In genomic region chrX:19642517-19643109, GRCh38 we compare ENCODE assay signal across 18 cellular contexts.
DNase-seq lines count a peak whose midpoint lies in the region; ATAC-seq and TF ChIP-seq lines count a peak whose summit lies in the region.
"Had no signal": no experiment of that assay in that cellular context is flagged by ENCODE, and none has a peak within 500 bp of the region (broad histone marks: within the 10 kb centered on the region; RNA-seq: fewer than 3 reads in every experiment).

No MANE protein-coding gene starts in this region.

- intact Hi-C loops in activated CD4-positive, alpha-beta T cell treated with anti-CD3 and anti-CD28 coated beads, Interleukin-2, amount 10 ng/mL, durations not matched to agents 24 days and 14 days (cut with micrococcal nuclease), result loop anchor here (2.0 to 5.0 kb wide), 2 partner anchors 16 to 40 kb away; no protein-coding TSS in a partner anchor
- intact Hi-C loops in stomach (cut with DNase I; ENCODE audit: low total_unique reads), result no loop called here

- H3K36me3 Mint-ChIP-seq in activated CD4-positive, alpha-beta T cell treated with anti-CD3 and anti-CD28 coated beads, Interleukin-2, amount 10 ng/mL, durations not matched to agents 24 days and 14 days (ENCODE audit: low read depth), result peaks cover 22% of the 10 kb centered on the region
- no peaks in the 10 kb centered on the region for H3K36me3 Mint-ChIP-seq in GM23338 (ENCODE audit: low read depth)
- H3K36me3 Mint-ChIP-seq in activated T-helper 17 cell treated with anti-CD3 and anti-CD28 coated beads, Interleukin-2, amount 50 U/mL, for 72 hours (ENCODE audit: low read depth), result peaks cover 51% of the 10 kb centered on the region
- peaks cover 49% of the 10 kb centered on the region for H3K36me3 Mint-ChIP-seq in stimulated activated effector memory CD8-positive, alpha-beta T cell treated with anti-CD3 and anti-CD28 coated beads, Interleukin-12 subunit alpha, Interleukin-12 subunit beta, amount 100 ng/mL, for 72 hours

- no peaks in the 10 kb centered on the region for H4K20me1 ChIP-seq in GM23338 (replicated peaks; ENCODE audit: insufficient read depth)

- H3K27me3 Mint-ChIP-seq in activated CD4-positive, alpha-beta T cell treated with anti-CD3 and anti-CD28 coated beads, Interleukin-2, amount 10 ng/mL, durations not matched to agents 24 days and 14 days, result no peaks in the 10 kb centered on the region
- no peaks in the 10 kb centered on the region for H3K27me3 Mint-ChIP-seq in GM23338 (ENCODE audit: insufficient read depth, low read depth, poor library complexity)
- H3K27me3 Mint-ChIP-seq in activated T-helper 17 cell treated with anti-CD3 and anti-CD28 coated beads, Interleukin-2, amount 50 U/mL, for 72 hours, result no peaks in the 10 kb centered on the region

- WGBS in stomach, 5 donors, result 45 to 67% (median 55%) methylated on average over 1 of the region's 1 CpG

- H3K4me1 ChIP-seq in GM23338 (ENCODE audit: insufficient read depth) (peaks cover 25% of the 10 kb centered on the region), stomach (no peaks in the 10 kb centered on the region)

- H3K36me3 ChIP-seq in GM23338 (ENCODE audit: insufficient read depth) (no peaks in the 10 kb centered on the region), stomach (no peaks in the 10 kb centered on the region)

- peak overlapping the region; percentile 29 for H3K4me2 ChIP-seq in GM23338
- H3K4me2 ChIP-seq: smooth muscle cell had no signal

- no peaks in the 10 kb centered on the region for H3K79me2 ChIP-seq in GM23338 (replicated peaks; ENCODE audit: insufficient read depth)

- TF ChIP-seq CTCF in GM23338 (conservative IDR thresholded peaks at IDR 0.05; ENCODE audit: low read depth in 2 of 2) (no peak), stomach (IDR thresholded peaks at IDR 0.05) (no peak)

- no peaks in the 10 kb centered on the region for H3K9me3 Mint-ChIP-seq in activated CD4-positive, alpha-beta T cell treated with anti-CD3 and anti-CD28 coated beads, Interleukin-2, amount 10 ng/mL, durations not matched to agents 24 days and 14 days
- no peaks in the 10 kb centered on the region for H3K9me3 Mint-ChIP-seq in GM23338
- no peaks in the 10 kb centered on the region for H3K9me3 Mint-ChIP-seq in activated T-helper 17 cell treated with anti-CD3 and anti-CD28 coated beads, Interleukin-2, amount 50 U/mL, for 72 hours
- no peaks in the 10 kb centered on the region for H3K9me3 Mint-ChIP-seq in stimulated activated effector memory CD8-positive, alpha-beta T cell treated with anti-CD3 and anti-CD28 coated beads, Interleukin-12 subunit alpha, Interleukin-12 subunit beta, amount 100 ng/mL, for 72 hours

- no peak for TF ChIP-seq POLR2A in stomach (IDR thresholded peaks at IDR 0.05)

- no peak for TF ChIP-seq EP300 in stomach (IDR thresholded peaks at IDR 0.05)

- no peaks in the 10 kb centered on the region for H3F3A ChIP-seq in GM23338 (replicated peaks; ENCODE audit: low read depth)

- no peaks in the 10 kb centered on the region for H3K9me2 ChIP-seq in GM23338 (ENCODE audit: insufficient read depth)

- H3K27me3 ChIP-seq in GM23338 (ENCODE audit: insufficient read depth), result no peaks in the 10 kb centered on the region
- H3K27me3 ChIP-seq in stomach, result no peaks in the 10 kb centered on the region

- no peaks in the 10 kb centered on the region for H3K9me3 ChIP-seq in stomach

- H3K4me1 Mint-ChIP-seq in activated CD4-positive, alpha-beta T cell treated with anti-CD3 and anti-CD28 coated beads, Interleukin-2, amount 10 ng/mL, durations not matched to agents 24 days and 14 days, result peaks cover 13% of the 10 kb centered on the region
- peaks cover 42% of the 10 kb centered on the region for H3K4me1 Mint-ChIP-seq in GM23338
- peaks cover 12% of the 10 kb centered on the region for H3K4me1 Mint-ChIP-seq in activated T-helper 17 cell treated with anti-CD3 and anti-CD28 coated beads, Interleukin-2, amount 50 U/mL, for 72 hours
- H3K4me1 Mint-ChIP-seq in stimulated activated effector memory CD8-positive, alpha-beta T cell treated with anti-CD3 and anti-CD28 coated beads, Interleukin-12 subunit alpha, Interleukin-12 subunit beta, amount 100 ng/mL, for 72 hours, result peaks cover 22% of the 10 kb centered on the region

- ATAC-seq in GM23338 (no peak), HG03442 (IDR thresholded peaks at IDR 0.05; ENCODE audit: unreplicated experiment) (no peak)
- peak; percentile 74 for ATAC-seq in activated T-helper 17 cell treated with anti-CD3 and anti-CD28 coated beads, Interleukin-2, amount 50 U/mL, for 72 hours (replicated peaks)
- ATAC-seq in stimulated activated effector memory CD8-positive, alpha-beta T cell treated with anti-CD3 and anti-CD28 coated beads, Interleukin-12 subunit alpha, Interleukin-12 subunit beta, amount 100 ng/mL, for 72 hours, result peak; percentile 71

- DNase-seq in activated CD4-positive, alpha-beta T cell treated with anti-CD3 and anti-CD28 coated beads, Interleukin-2, amount 10 ng/mL, durations not matched to agents 24 days and 14 days, result no peak
- DNase-seq in activated CD4-positive, alpha-beta T cell treated with anti-CD3 and anti-CD28 coated beads for 4 hours, result no peak
- DNase-seq in GM23338 (ENCODE audit: low spot score), result no peak
- DNase-seq in stimulated activated effector memory CD8-positive, alpha-beta T cell treated with anti-CD3 and anti-CD28 coated beads, Interleukin-12 subunit alpha, Interleukin-12 subunit beta, amount 100 ng/mL, for 72 hours (ENCODE audit: low spot score in 2 of 2), result no peak
- DNase-seq in stomach, result no peak
- no peak for DNase-seq in activated effector memory CD4-positive, alpha-beta T cell treated with Interleukin-2 at 50 U/mL for 16 hours
- DNase-seq: dermis blood vessel endothelial cell; DND-41; foreskin melanocyte; kidney glomerular epithelial cell; mesendoderm; NCI-H1694; NCI-H82; stimulated activated CD4-positive, alpha-beta T cell treated with anti-CD3 and anti-CD28 coated beads, Interleukin-4, amount 100 ng/mL, for 4 hours had no signal

- H3K27ac ChIP-seq in GM23338 (ENCODE audit: low read depth) (peak overlapping the region; percentile 53; the same call in 1 of the 2 replicates), stomach (no peak overlapping the region)
- H3K27ac ChIP-seq: epithelial cell of prostate had no signal

- H3K4me3 Mint-ChIP-seq in activated CD4-positive, alpha-beta T cell treated with anti-CD3 and anti-CD28 coated beads, Interleukin-2, amount 10 ng/mL, durations not matched to agents 24 days and 14 days, result peak overlapping the region; percentile 50
- H3K4me3 Mint-ChIP-seq in GM23338, result no peak overlapping the region
- peak overlapping the region; percentile 44 for H3K4me3 Mint-ChIP-seq in activated T-helper 17 cell treated with anti-CD3 and anti-CD28 coated beads, Interleukin-2, amount 50 U/mL, for 72 hours
- H3K4me3 Mint-ChIP-seq in stimulated activated effector memory CD8-positive, alpha-beta T cell treated with anti-CD3 and anti-CD28 coated beads, Interleukin-12 subunit alpha, Interleukin-12 subunit beta, amount 100 ng/mL, for 72 hours, result no peak overlapping the region

- H2AFZ ChIP-seq in GM23338, result no peak overlapping the region

- H3K27ac Mint-ChIP-seq in activated CD4-positive, alpha-beta T cell treated with anti-CD3 and anti-CD28 coated beads, Interleukin-2, amount 10 ng/mL, durations not matched to agents 24 days and 14 days, result peak overlapping the region; percentile 76
- no peak overlapping the region for H3K27ac Mint-ChIP-seq in GM23338
- H3K27ac Mint-ChIP-seq in activated T-helper 17 cell treated with anti-CD3 and anti-CD28 coated beads, Interleukin-2, amount 50 U/mL, for 72 hours, result peak overlapping the region; percentile 56
- peak overlapping the region; percentile 65 for H3K27ac Mint-ChIP-seq in stimulated activated effector memory CD8-positive, alpha-beta T cell treated with anti-CD3 and anti-CD28 coated beads, Interleukin-12 subunit alpha, Interleukin-12 subunit beta, amount 100 ng/mL, for 72 hours

- H3K4me3 ChIP-seq in GM23338 (no peak overlapping the region), stomach (no peak overlapping the region)
- H3K4me3 ChIP-seq: smooth muscle cell had no signal

TF ChIP-seq in GM23338, 12 proteins besides CTCF, POLR2A, EP300 and RAD21 (continues in another document):
- TF ChIP-seq EZH2phosphoT487 (IDR thresholded peaks at IDR 0.05; ENCODE audit: unreplicated experiment) (no peak), CREB1 (CRISPR knock-in tag; IDR thresholded peaks at IDR 0.05; ENCODE audit: low read depth) (no peak), ZNF331 (CRISPR knock-in tag; IDR thresholded peaks at IDR 0.05; ENCODE audit: low read depth) (no peak)
- TF ChIP-seq, protein P1, sequence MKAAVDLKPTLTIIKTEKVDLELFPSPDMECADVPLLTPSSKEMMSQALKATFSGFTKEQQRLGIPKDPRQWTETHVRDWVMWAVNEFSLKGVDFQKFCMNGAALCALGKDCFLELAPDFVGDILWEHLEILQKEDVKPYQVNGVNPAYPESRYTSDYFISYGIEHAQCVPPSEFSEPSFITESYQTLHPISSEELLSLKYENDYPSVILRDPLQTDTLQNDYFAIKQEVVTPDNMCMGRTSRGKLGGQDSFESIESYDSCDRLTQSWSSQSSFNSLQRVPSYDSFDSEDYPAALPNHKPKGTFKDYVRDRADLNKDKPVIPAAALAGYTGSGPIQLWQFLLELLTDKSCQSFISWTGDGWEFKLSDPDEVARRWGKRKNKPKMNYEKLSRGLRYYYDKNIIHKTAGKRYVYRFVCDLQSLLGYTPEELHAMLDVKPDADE (IDR thresholded peaks at IDR 0.05), result no peak
- TF ChIP-seq, protein P2, sequence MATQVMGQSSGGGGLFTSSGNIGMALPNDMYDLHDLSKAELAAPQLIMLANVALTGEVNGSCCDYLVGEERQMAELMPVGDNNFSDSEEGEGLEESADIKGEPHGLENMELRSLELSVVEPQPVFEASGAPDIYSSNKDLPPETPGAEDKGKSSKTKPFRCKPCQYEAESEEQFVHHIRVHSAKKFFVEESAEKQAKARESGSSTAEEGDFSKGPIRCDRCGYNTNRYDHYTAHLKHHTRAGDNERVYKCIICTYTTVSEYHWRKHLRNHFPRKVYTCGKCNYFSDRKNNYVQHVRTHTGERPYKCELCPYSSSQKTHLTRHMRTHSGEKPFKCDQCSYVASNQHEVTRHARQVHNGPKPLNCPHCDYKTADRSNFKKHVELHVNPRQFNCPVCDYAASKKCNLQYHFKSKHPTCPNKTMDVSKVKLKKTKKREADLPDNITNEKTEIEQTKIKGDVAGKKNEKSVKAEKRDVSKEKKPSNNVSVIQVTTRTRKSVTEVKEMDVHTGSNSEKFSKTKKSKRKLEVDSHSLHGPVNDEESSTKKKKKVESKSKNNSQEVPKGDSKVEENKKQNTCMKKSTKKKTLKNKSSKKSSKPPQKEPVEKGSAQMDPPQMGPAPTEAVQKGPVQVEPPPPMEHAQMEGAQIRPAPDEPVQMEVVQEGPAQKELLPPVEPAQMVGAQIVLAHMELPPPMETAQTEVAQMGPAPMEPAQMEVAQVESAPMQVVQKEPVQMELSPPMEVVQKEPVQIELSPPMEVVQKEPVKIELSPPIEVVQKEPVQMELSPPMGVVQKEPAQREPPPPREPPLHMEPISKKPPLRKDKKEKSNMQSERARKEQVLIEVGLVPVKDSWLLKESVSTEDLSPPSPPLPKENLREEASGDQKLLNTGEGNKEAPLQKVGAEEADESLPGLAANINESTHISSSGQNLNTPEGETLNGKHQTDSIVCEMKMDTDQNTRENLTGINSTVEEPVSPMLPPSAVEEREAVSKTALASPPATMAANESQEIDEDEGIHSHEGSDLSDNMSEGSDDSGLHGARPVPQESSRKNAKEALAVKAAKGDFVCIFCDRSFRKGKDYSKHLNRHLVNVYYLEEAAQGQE (IDR thresholded peaks at IDR 0.05; ENCODE audit: unreplicated experiment), result no peak

Comparison
In these comparisons a context has a peak if more than half of its experiments do, and no peak if none do; other contexts are left out.
1. H3K4me3 Mint-ChIP-seq: peak in activated CD4-positive, alpha-beta T cell treated with anti-CD3 and anti-CD28 coated beads, Interleukin-2, amount 10 ng/mL, durations not matched to agents 24 days and 14 days (single experiment) and activated T-helper 17 cell treated with anti-CD3 and anti-CD28 coated beads, Interleukin-2, amount 50 U/mL, for 72 hours (single experiment); none in GM23338 (single experiment) and stimulated activated effector memory CD8-positive, alpha-beta T cell treated with anti-CD3 and anti-CD28 coated beads, Interleukin-12 subunit alpha, Interleukin-12 subunit beta, amount 100 ng/mL, for 72 hours (single experiment).
2. ATAC-seq: peak in activated T-helper 17 cell treated with anti-CD3 and anti-CD28 coated beads, Interleukin-2, amount 50 U/mL, for 72 hours (single experiment) and stimulated activated effector memory CD8-positive, alpha-beta T cell treated with anti-CD3 and anti-CD28 coated beads, Interleukin-12 subunit alpha, Interleukin-12 subunit beta, amount 100 ng/mL, for 72 hours (single experiment); none in GM23338 (single experiment) and HG03442 (single experiment).